ENCODE assay signal across 11 cellular contexts in the genomic region with DNA sequence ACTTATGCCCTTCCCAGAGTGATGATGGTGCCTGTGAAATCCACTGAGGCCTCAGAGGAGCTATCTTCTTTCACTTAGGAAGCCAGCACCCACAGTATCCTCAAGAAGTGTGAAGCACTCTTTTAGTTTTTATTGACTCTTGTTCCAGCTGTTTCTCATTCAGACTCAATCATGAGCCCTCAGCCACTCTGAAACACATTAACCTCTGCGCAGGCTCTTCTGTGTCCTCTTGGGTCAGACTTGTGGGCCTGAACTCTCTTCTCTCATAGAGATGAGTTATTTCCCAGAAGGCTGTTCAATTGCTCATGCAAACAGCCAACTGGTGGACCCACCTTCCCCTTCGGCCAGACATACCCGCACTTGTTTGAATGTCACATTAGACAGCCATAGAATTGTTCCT.
"Had no signal": no experiment of that assay in that cellular context is flagged by ENCODE, and none has a peak within 500 bp of the region (broad histone marks: within the 10 kb centered on the region; RNA-seq: fewer than 3 reads in every experiment).

No MANE protein-coding gene starts in this region.

- H3K9me3 ChIP-seq: esophagus squamous epithelium, gastroesophageal sphincter, thoracic aorta had no signal

- H3K27me3 ChIP-seq: esophagus squamous epithelium, gastroesophageal sphincter had no signal

- H3K4me3 ChIP-seq: esophagus squamous epithelium, gastroesophageal sphincter, thoracic aorta had no signal

- DNase-seq: activated CD4-positive, CD25-positive, alpha-beta regulatory T cell; activated effector memory CD4-positive, alpha-beta T cell treated with anti-CD3 and anti-CD28 coated beads, Interleukin-2, amount 50 U/mL, for 16 hours; activated T-cell treated with anti-CD3 and anti-CD28 coated beads, Interleukin-2, amount 50 U/mL, for 1 hour; esophagus squamous epithelium; islet precursor cell; left ventricle myocardium superior; stimulated activated CD4-positive, alpha-beta T cell treated with anti-CD3 and anti-CD28 coated beads, Interleukin-15, amount 100 ng/mL, for 24 hours had no signal

- H3K4me3 Mint-ChIP-seq: stimulated activated naive CD8-positive, alpha-beta T cell treated with anti-CD3 and anti-CD28 coated beads, Interleukin-15, Interleukin-2, amounts not matched to agents 100 ng/mL and 50 ng/mL, for 24 hours had no signal

- H3K27ac Mint-ChIP-seq: activated naive CD4-positive, alpha-beta T cell treated with anti-CD3 and anti-CD28 coated beads, Interleukin-2, amount 50 U/mL, for 72 hours; stimulated activated naive CD8-positive, alpha-beta T cell treated with anti-CD3 and anti-CD28 coated beads, Interleukin-15, Interleukin-2, amounts not matched to agents 100 ng/mL and 50 ng/mL, for 24 hours had no signal

- ATAC-seq: activated naive CD4-positive, alpha-beta T cell treated with anti-CD3 and anti-CD28 coated beads, Interleukin-2, amount 50 U/mL, for 72 hours; gastroesophageal sphincter; left ventricle myocardium superior had no signal

- H3K27ac ChIP-seq: esophagus squamous epithelium, gastroesophageal sphincter, thoracic aorta had no signal

- H3K36me3 Mint-ChIP-seq: activated naive CD4-positive, alpha-beta T cell treated with anti-CD3 and anti-CD28 coated beads, Interleukin-2, amount 50 U/mL, for 72 hours had no signal

- H3K9me3 Mint-ChIP-seq: activated naive CD4-positive, alpha-beta T cell treated with anti-CD3 and anti-CD28 coated beads, Interleukin-2, amount 50 U/mL, for 72 hours; stimulated activated naive CD8-positive, alpha-beta T cell treated with anti-CD3 and anti-CD28 coated beads, Interleukin-15, Interleukin-2, amounts not matched to agents 100 ng/mL and 50 ng/mL, for 24 hours had no signal

- H3K36me3 ChIP-seq: esophagus squamous epithelium, gastroesophageal sphincter, thoracic aorta had no signal

- H3K4me1 ChIP-seq: gastroesophageal sphincter had no signal
